In genomic region chr1:11335417-11336070, GRCh38 we compare ENCODE assay signal across 11 cellular contexts.
A peak's percentile ranks its signal among the peaks of the same experiment; 100 is the strongest.
DNase-seq lines count a peak whose midpoint lies in the region; ATAC-seq, FAIRE-seq and TF ChIP-seq lines count a peak whose summit lies in the region.
"Had no signal": no experiment of that assay in that cellular context is flagged by ENCODE, and none has a peak within 500 bp of the region (broad histone marks: within the 10 kb centered on the region; RNA-seq: fewer than 3 reads in every experiment).

No MANE protein-coding gene starts in this region.

- H3K4me3 Mint-ChIP-seq in central memory CD8-positive, alpha-beta T cell, result peak overlapping the region; percentile 44

- H3K27ac ChIP-seq in effector memory CD4-positive, alpha-beta T cell (ENCODE audit: insufficient read depth, low read length, poor library complexity, severe bottlenecking), result no peak overlapping the region

- H3K9me3 ChIP-seq in effector memory CD4-positive, alpha-beta T cell (ENCODE audit: control insufficient read depth, low read length), result no peaks in the 10 kb centered on the region

- H3K36me3 Mint-ChIP-seq in central memory CD8-positive, alpha-beta T cell (ENCODE audit: insufficient read depth), result peaks cover 2% of the 10 kb centered on the region

- ATAC-seq in GM18498 (IDR thresholded peaks at IDR 0.05; ENCODE audit: unreplicated experiment) (peak; percentile 94), GM21360 (IDR thresholded peaks at IDR 0.05; ENCODE audit: unreplicated experiment) (peak; percentile 85), HG03045 (IDR thresholded peaks at IDR 0.05; ENCODE audit: unreplicated experiment) (peak; percentile 70)
- peak; percentile 74 for ATAC-seq in central memory CD8-positive, alpha-beta T cell (replicated peaks; ENCODE audit: extremely low read depth, poor library complexity, severe bottlenecking)

- peaks cover 41% of the 10 kb centered on the region for H3K27me3 Mint-ChIP-seq in central memory CD8-positive, alpha-beta T cell

- H3K27ac Mint-ChIP-seq in central memory CD8-positive, alpha-beta T cell (ENCODE audit: low read depth), result peak overlapping the region; percentile 90

- H3K4me1 ChIP-seq in effector memory CD4-positive, alpha-beta T cell (ENCODE audit: control insufficient read depth, insufficient read depth, low read length, poor library complexity, severe bottlenecking), result peaks cover 3% of the 10 kb centered on the region

- TF ChIP-seq POLR2A in H54 (IDR thresholded peaks at IDR 0.05; ENCODE audit: low read depth, low read length), result no peak

- DNase-seq in central memory CD8-positive, alpha-beta T cell (ENCODE audit: low spot score in 2 of 2), result peak in 1 of 2 donors; percentile 15
- DNase-seq in C1 segment of cervical spinal cord (lab: John Stamatoyannopoulos, UW) (no peak), H54 (ENCODE audit: insufficient read length, low spot score) (no peak)
- no peak for DNase-seq in activated T-cell treated with anti-CD3 and anti-CD28 coated beads, Interleukin-2, amount 50 U/mL, for 1 hour
- no peak for DNase-seq in effector memory CD4-positive, alpha-beta T cell
- DNase-seq: activated CD8-positive, alpha-beta memory T cell treated with anti-CD3 and anti-CD28 coated beads for 24 hours; NCI-H2171; SHP77 treated with DMSO at 0.1 percent for 48 hours had no signal

- peaks cover 7% of the 10 kb centered on the region for H3K4me1 Mint-ChIP-seq in central memory CD8-positive, alpha-beta T cell

- no peak for FAIRE-seq in H54 (lab: Jason Lieb, UNC)

- H3K4me3 ChIP-seq in effector memory CD4-positive, alpha-beta T cell (ENCODE audit: insufficient read depth, low read depth, low read length, poor library complexity, severe bottlenecking), result no peak overlapping the region

- no peaks in the 10 kb centered on the region for H3K36me3 ChIP-seq in effector memory CD4-positive, alpha-beta T cell (ENCODE audit: control insufficient read depth, insufficient read depth, low read length)

- H3K27me3 ChIP-seq in effector memory CD4-positive, alpha-beta T cell (replicated peaks; ENCODE audit: control insufficient read depth, insufficient read depth, low read length, poor library complexity, severe bottlenecking), result no peaks in the 10 kb centered on the region

- no peaks in the 10 kb centered on the region for H3K9me3 Mint-ChIP-seq in central memory CD8-positive, alpha-beta T cell
